In the genomic region with DNA sequence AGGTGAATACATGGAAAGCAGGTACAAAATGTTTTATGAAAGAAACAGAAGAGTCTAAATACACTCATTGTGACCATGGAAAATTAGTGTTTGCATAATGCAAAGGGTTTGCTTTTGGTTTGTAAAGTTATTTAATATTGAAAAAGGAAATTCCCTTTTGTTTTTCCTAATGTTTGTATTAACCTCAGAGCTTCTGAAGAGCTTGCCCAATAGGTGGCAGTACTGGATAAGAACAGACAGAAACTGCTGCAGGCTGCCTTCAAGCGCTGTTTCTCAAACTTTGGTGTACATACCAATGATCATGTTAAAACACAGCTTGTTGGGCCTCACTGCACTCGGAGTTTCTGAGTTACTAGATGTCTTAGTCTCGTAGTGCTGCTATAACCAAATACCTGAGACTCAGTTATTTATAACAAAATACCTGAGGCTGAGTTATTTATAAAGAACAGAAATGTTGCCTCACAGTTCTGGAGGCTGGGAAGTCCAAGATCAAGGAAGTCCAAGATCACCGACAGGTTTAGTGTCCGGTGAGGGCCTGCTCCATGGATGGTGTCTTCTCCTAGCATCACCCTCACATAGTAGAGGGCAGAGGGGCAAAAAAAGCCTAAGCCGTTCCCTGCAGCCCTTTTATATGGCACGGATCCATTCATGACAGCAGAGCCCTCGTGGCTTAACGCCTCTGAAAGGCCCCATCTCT, we compare ENCODE assay signal across 1 cellular context.
TF ChIP-seq lines count a peak whose summit lies in the region.

No MANE protein-coding gene starts in this region.

TF ChIP-seq in GM12878, 131 proteins besides CTCF, POLR2A, EP300 and RAD21 (continued from another document):
- TF ChIP-seq CREB1 (IDR thresholded peaks at IDR 0.05; ENCODE audit: low read depth) = no peak
